In genomic region chr11:68843703-68844312, GRCh38 we compare ENCODE assay signal across 8 cellular contexts. TPM values are rescaled to one million over a fixed set of nuclear protein-coding genes. Genes with fewer than 3 reads are reported as not detected.
DNase-seq lines count a peak whose midpoint lies in the region; FAIRE-seq and TF ChIP-seq lines count a peak whose summit lies in the region.

No MANE protein-coding gene starts in this region.

- no peaks in the 10 kb centered on the region for H3K36me3 Mint-ChIP-seq in activated naive CD8-positive, alpha-beta T cell

- TF ChIP-seq RAD21 in Ishikawa (IDR thresholded peaks at IDR 0.05; ENCODE audit: low read depth): peak; percentile 81; the same call in 1 of the 2 replicates

- no peaks in the 10 kb centered on the region for H3K9me3 Mint-ChIP-seq in activated naive CD8-positive, alpha-beta T cell (ENCODE audit: low read depth)

- POLR2A ChIA-PET in AG04450 (lab: Yijun Ruan, JAX): interaction anchor here (0.7 to 1.1 kb wide), 2 partner anchors 10 to 208 kb away, joined by 5 to 7 read pairs; no protein-coding TSS in a partner anchor

- H3K9me3 ChIP-seq in AG04450 (ENCODE audit: control insufficient read depth, insufficient read depth, low read length) (no peaks in the 10 kb centered on the region), SK-N-MC (ENCODE audit: low read depth, low read length) (no peaks in the 10 kb centered on the region), iPS-18a (ENCODE audit: control insufficient read depth, low read depth, low read length) (no peaks in the 10 kb centered on the region)

- peaks cover 33% of the 10 kb centered on the region for H3K4me1 Mint-ChIP-seq in activated naive CD8-positive, alpha-beta T cell (ENCODE audit: low read depth)

- peak overlapping the region; percentile 86 for H3K27ac Mint-ChIP-seq in activated naive CD8-positive, alpha-beta T cell

- no peaks in the 10 kb centered on the region for H3K36me3 ChIP-seq in SK-N-MC (ENCODE audit: insufficient read depth, low read length)
- H3K36me3 ChIP-seq in iPS-18a (ENCODE audit: control insufficient read depth, low read depth, low read length): no peaks in the 10 kb centered on the region

- peaks cover 22% of the 10 kb centered on the region for H3K4me1 ChIP-seq in iPS-18a (ENCODE audit: control insufficient read depth, low read depth, low read length)

- TF ChIP-seq EP300 in Ishikawa (IDR thresholded peaks at IDR 0.05; ENCODE audit: borderline replicate concordance): no peak

- H3K4me3 ChIP-seq in AG04450 (ENCODE audit: low read depth, low read length) (peak overlapping the region; percentile 50), SK-N-MC (peak overlapping the region; percentile 77), iPS-18a (ENCODE audit: low read length) (peak overlapping the region; percentile 42)

- peak; percentile 52 for FAIRE-seq in GM19239 (lab: Jason Lieb, UNC)

- TF ChIP-seq CTCF in AG04450 (IDR thresholded peaks at IDR 0.05; ENCODE audit: low read depth, low read length): 0 out of 2 replicates have a peak, but pooled peaks have one; percentile 16

- peak overlapping the region; percentile 90 for H3K4me3 Mint-ChIP-seq in activated naive CD8-positive, alpha-beta T cell

- H3K27ac ChIP-seq in AG04450 (ENCODE audit: low read depth, low read length): no peak overlapping the region
- peak overlapping the region; percentile 90 for H3K27ac ChIP-seq in SK-N-MC
- H3K27ac ChIP-seq in iPS-18a (ENCODE audit: low read length): no peak overlapping the region

- no peaks in the 10 kb centered on the region for H3K27me3 Mint-ChIP-seq in activated naive CD8-positive, alpha-beta T cell

- CTCF ChIA-PET in AG04450 (lab: Charles Lee): interaction anchor here (0.6 kb wide), 1 partner anchor 1667 kb away, joined by 12 read pairs; no protein-coding TSS in a partner anchor

- H3K9ac ChIP-seq in SK-N-MC (ENCODE audit: insufficient read length): peak overlapping the region; percentile 57
- no peak overlapping the region for H3K9ac ChIP-seq in iPS-18a (ENCODE audit: low read length)

- H3K27me3 ChIP-seq in AG04450 (ENCODE audit: control insufficient read depth, insufficient read depth, low read length) (peaks cover 12% of the 10 kb centered on the region), iPS-18a (ENCODE audit: control insufficient read depth, insufficient read depth, low read length) (peaks cover 92% of the 10 kb centered on the region)

- DNase-seq in AG04450 (ENCODE audit: low read depth, low spot score) (no peak), GM19239 (ENCODE audit: insufficient read length, low spot score) (peak; percentile 82), SK-N-MC (ENCODE audit: low read depth, low spot score) (no peak), NCI-H226 (no peak)
- peak; percentile 43 to 69 (median 50) for DNase-seq in stimulated activated CD4-positive, alpha-beta T cell treated with anti-CD3 and anti-CD28 coated beads, Interleukin-1b, Interleukin-23, amount 100 ng/mL, for 24 hours (ENCODE audit: low read depth in 4 of 4, low spot score in 1 of 4)

TF ChIP-seq in Ishikawa, 13 proteins besides CTCF, POLR2A, EP300 and RAD21:
- TF ChIP-seq YY1 (IDR thresholded peaks at IDR 0.05; ENCODE audit: low read depth) (peak; percentile 46; the same call in 1 of the 2 replicates), CEBPB (IDR thresholded peaks at IDR 0.05) (no peak), TCF12 (IDR thresholded peaks at IDR 0.05; ENCODE audit: low read depth) (no peak), TAF1 (IDR thresholded peaks at IDR 0.05; ENCODE audit: low read depth) (0 out of 2 replicates have a peak, but pooled peaks have one; percentile 37), USF1 (IDR thresholded peaks at IDR 0.05) (no peak), NFIC (IDR thresholded peaks at IDR 0.05) (peak; percentile 78), MAX (IDR thresholded peaks at IDR 0.05) (peak; percentile 87), TEAD4 (IDR thresholded peaks at IDR 0.05) (0 out of 2 replicates have a peak, but pooled peaks have one; percentile 18)
TF ChIP-seq in Ishikawa: peak in this region for 5.

RNA-seq across cellular contexts. Expression of gene CPT1A, which starts 2.1 kb away (rescaled TPM):
- polyA plus RNA-seq in AG04450 (2011; rRNA removed): 12.4 and 18.9 TPM in 2 replicates
- 32.8 and 45.2 TPM in 2 replicates for polyA minus RNA-seq in AG04450 (2011; rRNA and poly(A)+ RNA removed)

RNA-seq across cellular contexts. Expression of gene MRPL21, which starts 59.8 kb away (rescaled TPM):
- 36.4 and 46.8 TPM in 2 replicates for polyA plus RNA-seq in AG04450 (2011; rRNA removed)
- 21.8 and 22.3 TPM in 2 replicates for polyA minus RNA-seq in AG04450 (2011; rRNA and poly(A)+ RNA removed)

RNA-seq across cellular contexts. Expression of gene IGHMBP2, which starts 59.9 kb away (rescaled TPM):
- 8.7 and 9.1 TPM in 2 replicates for polyA plus RNA-seq in AG04450 (2011; rRNA removed)
- polyA minus RNA-seq in AG04450 (2011; rRNA and poly(A)+ RNA removed): 15.6 and 22.4 TPM in 2 replicates

Comparison
In these comparisons a context has a peak if more than half of its experiments do, and no peak if none do; other contexts are left out.
1. DNase-seq: peak in GM19239 (single experiment) and stimulated activated CD4-positive, alpha-beta T cell treated with anti-CD3 and anti-CD28 coated beads, Interleukin-1b, Interleukin-23, amount 100 ng/mL, for 24 hours (4 of 4); none in AG04450 (single experiment), SK-N-MC (single experiment) and NCI-H226 (single experiment).
2. Peak in every context shown above with its lines, with median percentiles within 50 percentile points of each other: H3K4me3 ChIP-seq.